Comparison of ENCODE assay signal across 29 cellular contexts in genomic region chr15:43383070-43383469, GRCh38. TPM values are rescaled to one million over a fixed set of nuclear protein-coding genes. Genes with fewer than 3 reads are reported as not detected.
DNase-seq lines count a peak whose midpoint lies in the region; ATAC-seq, FAIRE-seq and TF ChIP-seq lines count a peak whose summit lies in the region.
"Had no signal": no experiment of that assay in that cellular context is flagged by ENCODE, and none has a peak within 500 bp of the region (broad histone marks: within the 10 kb centered on the region; RNA-seq: fewer than 3 reads in every experiment).

No MANE protein-coding gene starts in this region.

- no peak for TF ChIP-seq POLR2A in suprapubic skin (IDR thresholded peaks at IDR 0.05)

- H3K27ac ChIP-seq in astrocyte (ENCODE audit: low read depth, low read length): no peak overlapping the region
- H3K27ac ChIP-seq in effector memory CD4-positive, alpha-beta T cell (ENCODE audit: insufficient read depth, low read length, poor library complexity, severe bottlenecking): no peak overlapping the region
- no peak overlapping the region for H3K27ac ChIP-seq in suprapubic skin
- H3K27ac ChIP-seq: 22Rv1, lower lobe of right lung, RWPE1, tibial nerve, VCaP had no signal

- no peaks in the 10 kb centered on the region for H3K79me2 ChIP-seq in astrocyte (ENCODE audit: insufficient read depth, low read length)

- H3K36me3 ChIP-seq in astrocyte (ENCODE audit: insufficient read depth, low read length) (peaks cover 24% of the 10 kb centered on the region), suprapubic skin (peaks cover 74% of the 10 kb centered on the region)
- H3K36me3 ChIP-seq in effector memory CD4-positive, alpha-beta T cell (ENCODE audit: control insufficient read depth, insufficient read depth, low read length): peaks cover 52% of the 10 kb centered on the region

- H3K36me3 Mint-ChIP-seq in activated T-cell treated with anti-CD3 and anti-CD28 coated beads, Interleukin-2, amount 50 U/mL, for 24 hours (ENCODE audit: low read depth): peaks cover 95% of the 10 kb centered on the region
- H3K36me3 Mint-ChIP-seq in astrocyte (ENCODE audit: low read depth, unreplicated experiment): peaks cover 18% of the 10 kb centered on the region

- intact Hi-C loops in Right ventricle myocardium superior (cut with DNase I): no loop called here

- no peaks in the 10 kb centered on the region for H3K4me1 ChIP-seq in astrocyte (ENCODE audit: insufficient read depth, low read length)
- no peaks in the 10 kb centered on the region for H3K4me1 ChIP-seq in effector memory CD4-positive, alpha-beta T cell (ENCODE audit: control insufficient read depth, insufficient read depth, low read length, poor library complexity, severe bottlenecking)
- no peaks in the 10 kb centered on the region for H3K4me1 ChIP-seq in suprapubic skin
- H3K4me1 ChIP-seq: lower lobe of right lung, tibial nerve had no signal

- H3K9me3 Mint-ChIP-seq in activated T-cell treated with anti-CD3 and anti-CD28 coated beads, Interleukin-2, amount 50 U/mL, for 24 hours: no peaks in the 10 kb centered on the region
- no peaks in the 10 kb centered on the region for H3K9me3 Mint-ChIP-seq in astrocyte (ENCODE audit: unreplicated experiment)
- H3K9me3 Mint-ChIP-seq: activated naive CD4-positive, alpha-beta T cell treated with anti-CD3 and anti-CD28 coated beads, Interleukin-2, amount 50 U/mL, for 24 hours; activated T-helper 1 cell treated with anti-CD3 and anti-CD28 coated beads, Interleukin-12 subunit alpha, Interleukin-12 subunit beta, Interleukin-2, Interleukin-4 antibody, amounts not matched to agents 30 ng/mL and 10 ng/mL and 1 ng/mL, durations not matched to agents 14 hours and 24 hours and 36 hours; stimulated activated naive CD8-positive, alpha-beta T cell treated with anti-CD3 and anti-CD28 coated beads, Interleukin-15, amount 100 ng/mL, for 72 hours had no signal

- TF ChIP-seq CTCF in astrocyte (IDR thresholded peaks at IDR 0.05; ENCODE audit: insufficient read depth, low read depth, low read length) (no peak), foreskin fibroblast (IDR thresholded peaks at IDR 0.05; ENCODE audit: low read depth, low read length) (no peak), suprapubic skin (IDR thresholded peaks at IDR 0.05) (no peak)

- H4K20me1 ChIP-seq in astrocyte (ENCODE audit: insufficient read depth, low read length): no peaks in the 10 kb centered on the region

- 71% methylated on average over 2 of the region's 2 CpGs for WGBS in suprapubic skin

- no peak overlapping the region for H3K9ac ChIP-seq in astrocyte (ENCODE audit: low read length)

- H3K4me3 Mint-ChIP-seq in activated T-cell treated with anti-CD3 and anti-CD28 coated beads, Interleukin-2, amount 50 U/mL, for 24 hours: no peak overlapping the region
- H3K4me3 Mint-ChIP-seq in astrocyte (ENCODE audit: unreplicated experiment): no peak overlapping the region
- H3K4me3 Mint-ChIP-seq: activated naive CD4-positive, alpha-beta T cell treated with anti-CD3 and anti-CD28 coated beads, Interleukin-2, amount 50 U/mL, for 24 hours; activated T-helper 1 cell treated with anti-CD3 and anti-CD28 coated beads, Interleukin-12 subunit alpha, Interleukin-12 subunit beta, Interleukin-2, Interleukin-4 antibody, amounts not matched to agents 30 ng/mL and 10 ng/mL and 1 ng/mL, durations not matched to agents 14 hours and 24 hours and 36 hours; B cell; stimulated activated naive CD8-positive, alpha-beta T cell treated with anti-CD3 and anti-CD28 coated beads, Interleukin-15, amount 100 ng/mL, for 72 hours had no signal

- no peaks in the 10 kb centered on the region for H3K4me1 Mint-ChIP-seq in activated T-cell treated with anti-CD3 and anti-CD28 coated beads, Interleukin-2, amount 50 U/mL, for 24 hours (ENCODE audit: low read depth)
- H3K4me1 Mint-ChIP-seq in astrocyte (ENCODE audit: low read depth, unreplicated experiment): no peaks in the 10 kb centered on the region
- H3K4me1 Mint-ChIP-seq: activated naive CD4-positive, alpha-beta T cell treated with anti-CD3 and anti-CD28 coated beads, Interleukin-2, amount 50 U/mL, for 24 hours; B cell; stimulated activated naive CD8-positive, alpha-beta T cell treated with anti-CD3 and anti-CD28 coated beads, Interleukin-15, amount 100 ng/mL, for 72 hours had no signal

- CTCF ChIA-PET in HEK293T (lab: Yijun Ruan, JAX): no interaction called here

- H3K4me2 ChIP-seq in astrocyte (ENCODE audit: low read length): no peak overlapping the region

- DNase-seq in activated T-cell treated with anti-CD3 and anti-CD28 coated beads, Interleukin-2, amount 50 U/mL, for 24 hours: no peak
- DNase-seq in activated T-cell treated with anti-CD3 and anti-CD28 coated beads for 4 hours (no peak), astrocyte (ENCODE audit: low read depth) (peak; percentile 25), foreskin fibroblast (peak; percentile 31 to 57), HEK293T (ENCODE audit: extremely low spot score) (no peak), Right ventricle myocardium superior (no peak), suprapubic skin (ENCODE audit: low spot score in 2 of 2) (no peak)
- DNase-seq in effector memory CD4-positive, alpha-beta T cell: no peak
- DNase-seq: activated CD4-positive, alpha-beta T cell treated with anti-CD3 and anti-CD28 coated beads for 48 hours; cerebellar nuclear complex; DMS79; effector CD4-positive, alpha-beta T cell; lower lobe of right lung; mucosa of descending colon; NCI-H2029 treated with DMSO at 0.1 percent for 48 hours; NCI-H345; NCI-H748 treated with DMSO at 0.1 percent for 48 hours; stimulated activated naive CD8-positive, alpha-beta T cell treated with anti-CD3 and anti-CD28 coated beads, Interleukin-15, amount 100 ng/mL, for 72 hours had no signal

- no peaks in the 10 kb centered on the region for H3K9me3 ChIP-seq in astrocyte (ENCODE audit: insufficient read depth, low read depth, low read length)
- H3K9me3 ChIP-seq in effector memory CD4-positive, alpha-beta T cell (ENCODE audit: control insufficient read depth, low read length): no peaks in the 10 kb centered on the region
- no peaks in the 10 kb centered on the region for H3K9me3 ChIP-seq in suprapubic skin
- H3K9me3 ChIP-seq: lower lobe of right lung, mucosa of descending colon, tibial nerve had no signal

- H3K4me3 ChIP-seq in astrocyte (ENCODE audit: insufficient read depth, low read depth, low read length): no peak overlapping the region
- H3K4me3 ChIP-seq in foreskin fibroblast (ENCODE audit: low read depth in 1 of 2, low read length in 2 of 2): no peak overlapping the region
- H3K4me3 ChIP-seq in effector memory CD4-positive, alpha-beta T cell (ENCODE audit: insufficient read depth, low read depth, low read length, poor library complexity, severe bottlenecking): no peak overlapping the region
- no peak overlapping the region for H3K4me3 ChIP-seq in suprapubic skin
- H3K4me3 ChIP-seq: lower lobe of right lung, mucosa of descending colon, tibial nerve had no signal

- ATAC-seq in Right ventricle myocardium superior (ENCODE audit: poor library complexity): no peak
- ATAC-seq: HCT116; lower lobe of right lung; mucosa of descending colon; SK-N-SH treated with all-trans-retinoic acid at 6 μM for 48 hours; stimulated activated naive CD8-positive, alpha-beta T cell treated with anti-CD3 and anti-CD28 coated beads, Interleukin-15, amount 100 ng/mL, for 72 hours had no signal

- TF ChIP-seq EP300 in suprapubic skin (IDR thresholded peaks at IDR 0.05): no peak

- POLR2A ChIA-PET in HEK293T (lab: Yijun Ruan, JAX): interaction anchor here (1.7 kb wide), 1 partner anchor 12 kb away, joined by 6 read pairs; the partner anchor contains the start of genes TUBGCP4 and ZSCAN29

- no peak overlapping the region for H2AFZ ChIP-seq in astrocyte (ENCODE audit: low read depth, low read length)

- H3K27me3 Mint-ChIP-seq in activated T-cell treated with anti-CD3 and anti-CD28 coated beads, Interleukin-2, amount 50 U/mL, for 24 hours: no peaks in the 10 kb centered on the region
- no peaks in the 10 kb centered on the region for H3K27me3 Mint-ChIP-seq in astrocyte (ENCODE audit: low read depth, unreplicated experiment)
- H3K27me3 Mint-ChIP-seq: activated naive CD4-positive, alpha-beta T cell treated with anti-CD3 and anti-CD28 coated beads, Interleukin-2, amount 50 U/mL, for 24 hours; B cell; stimulated activated naive CD8-positive, alpha-beta T cell treated with anti-CD3 and anti-CD28 coated beads, Interleukin-15, amount 100 ng/mL, for 72 hours had no signal

- no peak for FAIRE-seq in astrocyte (lab: Jason Lieb, UNC)
- FAIRE-seq: GM12891, GM19239 had no signal

- H3K27me3 ChIP-seq in astrocyte (ENCODE audit: insufficient read depth, low read length) (no peaks in the 10 kb centered on the region), suprapubic skin (no peaks in the 10 kb centered on the region)
- no peaks in the 10 kb centered on the region for H3K27me3 ChIP-seq in effector memory CD4-positive, alpha-beta T cell (replicated peaks; ENCODE audit: control insufficient read depth, insufficient read depth, low read length, poor library complexity, severe bottlenecking)
- H3K27me3 ChIP-seq: tibial nerve had no signal

- H3K27ac Mint-ChIP-seq in activated T-cell treated with anti-CD3 and anti-CD28 coated beads, Interleukin-2, amount 50 U/mL, for 24 hours: peak overlapping the region; percentile 16
- no peak overlapping the region for H3K27ac Mint-ChIP-seq in astrocyte (ENCODE audit: unreplicated experiment)
- H3K27ac Mint-ChIP-seq: activated naive CD4-positive, alpha-beta T cell treated with anti-CD3 and anti-CD28 coated beads, Interleukin-2, amount 50 U/mL, for 24 hours; activated T-helper 1 cell treated with anti-CD3 and anti-CD28 coated beads, Interleukin-12 subunit alpha, Interleukin-12 subunit beta, Interleukin-2, Interleukin-4 antibody, amounts not matched to agents 30 ng/mL and 10 ng/mL and 1 ng/mL, durations not matched to agents 14 hours and 24 hours and 36 hours; B cell; stimulated activated naive CD8-positive, alpha-beta T cell treated with anti-CD3 and anti-CD28 coated beads, Interleukin-15, amount 100 ng/mL, for 72 hours had no signal

TF ChIP-seq in HEK293T, 16 proteins besides CTCF, POLR2A, EP300 and RAD21:
- TF ChIP-seq ELF4 (IDR thresholded peaks at IDR 0.05): no peak
- TF ChIP-seq FOXA1 (IDR thresholded peaks at IDR 0.05): no peak
- TF ChIP-seq CTBP1 (IDR thresholded peaks at IDR 0.05; ENCODE audit: borderline replicate concordance): no peak
- no peak for TF ChIP-seq NFRKB (IDR thresholded peaks at IDR 0.05)
- no peak for TF ChIP-seq ARNT (IDR thresholded peaks at IDR 0.05)
- TF ChIP-seq L3MBTL2 (conservative IDR thresholded peaks at IDR 0.05): no peak
TF ChIP-seq in HEK293T: peak in this region for 0.

RNA-seq across cellular contexts. Expression of gene TUBGCP4, which starts 12.2 kb away (rescaled TPM):
- 10.3 and 12.0 TPM in 2 replicates for total RNA-seq in astrocyte
- total RNA-seq in Right ventricle myocardium superior: 11.1 TPM
- 10 to 100 TPM; 13.0 to 28.5 (median 22.2) TPM for total RNA-seq in suprapubic skin

RNA-seq across cellular contexts. Expression of gene ZSCAN29, which starts 12.2 kb away (rescaled TPM):
- 25.5 and 27.8 TPM in 2 replicates for total RNA-seq in astrocyte
- total RNA-seq in Right ventricle myocardium superior: 11.7 TPM
- total RNA-seq in suprapubic skin: 10 to 100 TPM in 3 of 4 donors, 1 to 10 TPM in 1; 7.7 to 21.1 (median 16.2) TPM

RNA-seq across cellular contexts. Expression of gene LCMT2, which starts 52.7 kb away (rescaled TPM):
- total RNA-seq in astrocyte: 4.7 and 4.8 TPM in 2 replicates
- total RNA-seq in Right ventricle myocardium superior: 4.8 TPM
- 1 to 10 TPM; 3.2 to 5.7 (median 5.6) TPM for total RNA-seq in suprapubic skin

Comparison
In these comparisons a context has a peak if more than half of its experiments do, and no peak if none do; other contexts are left out.
1. DNase-seq: peak in astrocyte (single experiment) and foreskin fibroblast (2 of 2); none in activated T-cell treated with anti-CD3 and anti-CD28 coated beads, Interleukin-2, amount 50 U/mL, for 24 hours (single experiment), activated T-cell treated with anti-CD3 and anti-CD28 coated beads for 4 hours (single experiment), HEK293T (single experiment), Right ventricle myocardium superior (single experiment), effector memory CD4-positive, alpha-beta T cell (0 of 3) and suprapubic skin (0 of 2).